Comparison of ENCODE assay signal across 15 cellular contexts in genomic region chr22:26667140-26667539, GRCh38. TPM values are rescaled to one million over a fixed set of nuclear protein-coding genes. Genes with fewer than 3 reads are reported as not detected.
DNase-seq lines count a peak whose midpoint lies in the region; TF ChIP-seq lines count a peak whose summit lies in the region.
"Had no signal": no experiment of that assay in that cellular context is flagged by ENCODE, and none has a peak within 500 bp of the region (broad histone marks: within the 10 kb centered on the region; RNA-seq: fewer than 3 reads in every experiment).

No MANE protein-coding gene starts in this region.

- H3K9me3 ChIP-seq in BLaER1 treated with 17β-estradiol and CSF1 and Interleukin-3, amounts not matched to agents 10 nM and 100 nM (replicated peaks in 1 of 11): no peaks in the 10 kb centered on the region
- no peaks in the 10 kb centered on the region for H3K9me3 ChIP-seq in mesenchymal stem cell (ENCODE audit: control insufficient read depth, low read length)

- H2BK15ac ChIP-seq in mesenchymal stem cell (ENCODE audit: low read depth, poor library complexity, severe bottlenecking): no peak overlapping the region

- peak overlapping the region in 9 of 11 experiments; percentile 2 to 99 (median 17); a peak in 9 of 22 replicates for H3K4me2 ChIP-seq in BLaER1 treated with 17β-estradiol and CSF1 and Interleukin-3, amounts not matched to agents 10 nM and 100 nM
- no peak overlapping the region for H3K4me2 ChIP-seq in mesenchymal stem cell (ENCODE audit: low read length, poor library complexity, severe bottlenecking)

- H3K36me3 Mint-ChIP-seq in activated CD4-positive, alpha-beta memory T cell treated with anti-CD3 and anti-CD28 coated beads, Interleukin-2, amount 10 ng/mL, durations not matched to agents 7 days and 5 days (ENCODE audit: low read depth): peaks cover 80% of the 10 kb centered on the region
- H3K36me3 Mint-ChIP-seq in activated CD4-positive, alpha-beta memory T cell treated with anti-CD3 and anti-CD28 coated beads for 36 hours: peaks cover 20% of the 10 kb centered on the region
- peaks cover 38% of the 10 kb centered on the region for H3K36me3 Mint-ChIP-seq in brain

- H3K18ac ChIP-seq in mesenchymal stem cell (ENCODE audit: low read depth in 1 of 2, low read length in 2 of 2): no peak overlapping the region

- no peak overlapping the region for H3K9ac ChIP-seq in BLaER1 treated with 17β-estradiol and CSF1 and Interleukin-3, amounts not matched to agents 10 nM and 100 nM
- H3K9ac ChIP-seq in mesenchymal stem cell (ENCODE audit: low read length): no peak overlapping the region

- peak overlapping the region; percentile 31 for H3K27ac Mint-ChIP-seq in activated CD4-positive, alpha-beta memory T cell treated with anti-CD3 and anti-CD28 coated beads, Interleukin-2, amount 10 ng/mL, durations not matched to agents 7 days and 5 days
- H3K27ac Mint-ChIP-seq in activated CD4-positive, alpha-beta memory T cell treated with anti-CD3 and anti-CD28 coated beads for 36 hours: no peak overlapping the region
- peak overlapping the region in 3 of 5 experiments; percentile 45 to 89 (median 57) for H3K27ac Mint-ChIP-seq in brain
- H3K27ac Mint-ChIP-seq: CD4-positive, alpha-beta T cell had no signal

- no peaks in the 10 kb centered on the region for H4K20me1 ChIP-seq in BLaER1 treated with 17β-estradiol and CSF1 and Interleukin-3, amounts not matched to agents 10 nM and 100 nM

- H2AFZ ChIP-seq in mesenchymal stem cell (ENCODE audit: low read depth, low read length): no peak overlapping the region

- H3K23ac ChIP-seq in mesenchymal stem cell (ENCODE audit: low read length in 2 of 2): no peak overlapping the region

- no peak overlapping the region for H3K14ac ChIP-seq in mesenchymal stem cell (ENCODE audit: low read length in 2 of 2)

- H2BK120ac ChIP-seq in mesenchymal stem cell (ENCODE audit: low read depth, low read length): no peak overlapping the region

- no peak overlapping the region for H3K4ac ChIP-seq in mesenchymal stem cell (ENCODE audit: low read depth in 1 of 2, low read length in 2 of 2)

- peaks cover 50 to 87% (median 74%) of the 10 kb centered on the region in 10 experiments for H3K4me1 ChIP-seq in BLaER1 treated with 17β-estradiol and CSF1 and Interleukin-3, amounts not matched to agents 10 nM and 100 nM
- peaks cover 9% of the 10 kb centered on the region for H3K4me1 ChIP-seq in mesenchymal stem cell (ENCODE audit: control insufficient read depth, insufficient read depth, low read depth, low read length)

- no peaks in the 10 kb centered on the region for H3K79me1 ChIP-seq in mesenchymal stem cell (replicated peaks; ENCODE audit: low read length, poor library complexity, severe bottlenecking)

- no peak overlapping the region for H2BK12ac ChIP-seq in mesenchymal stem cell (ENCODE audit: low read length in 2 of 2)

- no peak overlapping the region for H3K4me3 Mint-ChIP-seq in activated CD4-positive, alpha-beta memory T cell treated with anti-CD3 and anti-CD28 coated beads, Interleukin-2, amount 10 ng/mL, durations not matched to agents 7 days and 5 days
- H3K4me3 Mint-ChIP-seq in activated CD4-positive, alpha-beta memory T cell treated with anti-CD3 and anti-CD28 coated beads for 36 hours: no peak overlapping the region
- no peak overlapping the region for H3K4me3 Mint-ChIP-seq in brain
- H3K4me3 Mint-ChIP-seq: CD4-positive, alpha-beta T cell had no signal

- H3K4me3 ChIP-seq in BLaER1 treated with 17β-estradiol and CSF1 and Interleukin-3, amounts not matched to agents 10 nM and 100 nM: no peak overlapping the region
- no peak overlapping the region for H3K4me3 ChIP-seq in mesenchymal stem cell (ENCODE audit: insufficient read depth in 1 of 2, low read depth in 1 of 2, low read length in 2 of 2)

- no peaks in the 10 kb centered on the region for H3K36me3 ChIP-seq in BLaER1 treated with 17β-estradiol and CSF1 and Interleukin-3, amounts not matched to agents 10 nM and 100 nM
- no peaks in the 10 kb centered on the region for H3K36me3 ChIP-seq in mesenchymal stem cell (ENCODE audit: control insufficient read depth in 1 of 2, insufficient read depth in 2 of 2, low read depth in 1 of 2, low read length in 2 of 2)

- H4K91ac ChIP-seq in mesenchymal stem cell (ENCODE audit: low read length): peak overlapping the region; percentile 83

- H3K27me3 ChIP-seq in BLaER1 treated with 17β-estradiol and CSF1 and Interleukin-3, amounts not matched to agents 10 nM and 100 nM: no peaks in the 10 kb centered on the region
- peaks cover 0 to 6% of the 10 kb centered on the region in 2 experiments for H3K27me3 ChIP-seq in mesenchymal stem cell (ENCODE audit: control insufficient read depth in 1 of 2, insufficient read depth in 1 of 2, low read length in 2 of 2)

- no peaks in the 10 kb centered on the region for H3K27me3 Mint-ChIP-seq in activated CD4-positive, alpha-beta memory T cell treated with anti-CD3 and anti-CD28 coated beads, Interleukin-2, amount 10 ng/mL, durations not matched to agents 7 days and 5 days
- no peaks in the 10 kb centered on the region for H3K27me3 Mint-ChIP-seq in activated CD4-positive, alpha-beta memory T cell treated with anti-CD3 and anti-CD28 coated beads for 36 hours
- no peaks in the 10 kb centered on the region for H3K27me3 Mint-ChIP-seq in brain
- H3K27me3 Mint-ChIP-seq: CD4-positive, alpha-beta T cell had no signal

- H3K9me3 Mint-ChIP-seq in activated CD4-positive, alpha-beta memory T cell treated with anti-CD3 and anti-CD28 coated beads, Interleukin-2, amount 10 ng/mL, durations not matched to agents 7 days and 5 days: no peaks in the 10 kb centered on the region
- no peaks in the 10 kb centered on the region for H3K9me3 Mint-ChIP-seq in activated CD4-positive, alpha-beta memory T cell treated with anti-CD3 and anti-CD28 coated beads for 36 hours
- H3K9me3 Mint-ChIP-seq in brain: no peaks in the 10 kb centered on the region
- H3K9me3 Mint-ChIP-seq: CD4-positive, alpha-beta T cell had no signal

- CTCF ChIA-PET in activated CD4-positive, alpha-beta memory T cell treated with anti-CD3 and anti-CD28 coated beads, Interleukin-2, amount 10 ng/mL, durations not matched to agents 7 days and 5 days (lab: Charles Lee): interaction anchor here (1.0 to 5.1 kb wide), 4 partner anchors 23 to 301 kb away, joined by 4 to 47 read pairs (median 10); partner anchors contain the start of genes HPS4 and SRRD
- CTCF ChIA-PET in activated CD4-positive, alpha-beta memory T cell treated with anti-CD3 and anti-CD28 coated beads for 36 hours (lab: Charles Lee): no interaction called here

- H2AK5ac ChIP-seq in mesenchymal stem cell (ENCODE audit: low read length, severe bottlenecking): no peak overlapping the region

- H3K4me1 Mint-ChIP-seq in activated CD4-positive, alpha-beta memory T cell treated with anti-CD3 and anti-CD28 coated beads, Interleukin-2, amount 10 ng/mL, durations not matched to agents 7 days and 5 days: peaks cover 76% of the 10 kb centered on the region
- H3K4me1 Mint-ChIP-seq in activated CD4-positive, alpha-beta memory T cell treated with anti-CD3 and anti-CD28 coated beads for 36 hours (ENCODE audit: low read depth): peaks cover 66% of the 10 kb centered on the region
- peaks cover 55% of the 10 kb centered on the region for H3K4me1 Mint-ChIP-seq in brain

- no peak overlapping the region for H3K27ac ChIP-seq in BLaER1 treated with 17β-estradiol and CSF1 and Interleukin-3, amounts not matched to agents 10 nM and 100 nM
- no peak overlapping the region for H3K27ac ChIP-seq in mesenchymal stem cell (ENCODE audit: low read length, poor library complexity, severe bottlenecking)

- H4K8ac ChIP-seq in mesenchymal stem cell (ENCODE audit: low read length): no peak overlapping the region

- no peak for DNase-seq in activated CD4-positive, alpha-beta memory T cell treated with anti-CD3 and anti-CD28 coated beads, Interleukin-2, amount 10 ng/mL, durations not matched to agents 7 days and 5 days
- DNase-seq in activated CD4-positive, alpha-beta memory T cell treated with anti-CD3 and anti-CD28 coated beads for 36 hours: no peak
- no peak for DNase-seq in mesenchymal stem cell
- no peak for DNase-seq in NOMO-1 treated with DMSO at 0.1 percent for 48 hours (lab: John Stamatoyannopoulos, UW; ENCODE audit: unreplicated experiment)
- DNase-seq in NCI-H226: no peak
- no peak for DNase-seq in NCI-H2107 (lab: John Stamatoyannopoulos, UW)
- DNase-seq: CD4-positive, alpha-beta T cell; KBM-7; NCI-H146; NCI-H510A had no signal

- intact Hi-C loops in activated CD4-positive, alpha-beta memory T cell treated with anti-CD3 and anti-CD28 coated beads for 36 hours (cut with micrococcal nuclease): no loop called here

- H2BK5ac ChIP-seq in mesenchymal stem cell (ENCODE audit: low read depth, low read length, poor library complexity, severe bottlenecking): no peak overlapping the region

- TF ChIP-seq CTCF in brain (conservative IDR thresholded peaks at IDR 0.05): no peak

- POLR2A ChIA-PET in activated CD4-positive, alpha-beta memory T cell treated with anti-CD3 and anti-CD28 coated beads, Interleukin-2, amount 10 ng/mL, durations not matched to agents 7 days and 5 days (lab: Charles Lee): interaction anchor here (0.6 to 2.8 kb wide), 3 partner anchors 155 to 183 kb away, joined by 3 to 13 read pairs (median 11); partner anchors contain the start of genes HPS4, SRRD and TFIP11
- POLR2A ChIA-PET in activated CD4-positive, alpha-beta memory T cell treated with anti-CD3 and anti-CD28 coated beads for 36 hours (lab: Charles Lee): no interaction called here

- WGBS in mesenchymal stem cell: 80% methylated on average over 7 of the region's 13 CpGs

RNA-seq across cellular contexts. Expression of gene MIAT, which starts 9.8 kb away (rescaled TPM):
- 100 to 1,000 TPM; 185 to 186 TPM for total RNA-seq in activated CD4-positive, alpha-beta memory T cell treated with anti-CD3 and anti-CD28 coated beads, Interleukin-2, amount 10 ng/mL, durations not matched to agents 7 days and 5 days
- total RNA-seq in activated CD4-positive, alpha-beta memory T cell treated with anti-CD3 and anti-CD28 coated beads for 36 hours: 10 to 100 TPM; 52.3 to 58.7 TPM
- 12.9 TPM for polyA plus RNA-seq in brain (ENCODE audit: insufficient read depth, low read depth, low replicate concordance)
- polyA plus RNA-seq in mesenchymal stem cell (2013, experiment 1 of 2): 0.08 TPM
- polyA plus RNA-seq in mesenchymal stem cell (2013, experiment 2 of 2): 0.14 TPM

RNA-seq across cellular contexts. Expression of gene CRYBA4, which starts 45.4 kb away (rescaled TPM):
- total RNA-seq in activated CD4-positive, alpha-beta memory T cell treated with anti-CD3 and anti-CD28 coated beads, Interleukin-2, amount 10 ng/mL, durations not matched to agents 7 days and 5 days: under 1 TPM in 1 of 2 experiments, not detected in 1; 0.48 TPM
- under 1 TPM in 1 of 2 experiments, not detected in 1; 0.36 TPM for total RNA-seq in activated CD4-positive, alpha-beta memory T cell treated with anti-CD3 and anti-CD28 coated beads for 36 hours
- not detected for polyA plus RNA-seq in brain (ENCODE audit: insufficient read depth, low read depth, low replicate concordance)
- not detected for polyA plus RNA-seq in mesenchymal stem cell (2013, experiment 1 of 2)
- polyA plus RNA-seq in mesenchymal stem cell (2013, experiment 2 of 2): not detected
- total RNA-seq: A172; CD4-positive, alpha-beta T cell; H4; RPMI7951 had no signal

RNA-seq across cellular contexts. Expression of gene CRYBB1, which starts 49.3 kb away (rescaled TPM):
- 1 to 10 TPM in 1 of 2 experiments, under 1 TPM in 1; 0.65 to 1.2 TPM for total RNA-seq in activated CD4-positive, alpha-beta memory T cell treated with anti-CD3 and anti-CD28 coated beads, Interleukin-2, amount 10 ng/mL, durations not matched to agents 7 days and 5 days
- under 1 TPM in 1 of 2 experiments, not detected in 1; 0.48 TPM for total RNA-seq in activated CD4-positive, alpha-beta memory T cell treated with anti-CD3 and anti-CD28 coated beads for 36 hours
- 7.1 TPM for polyA plus RNA-seq in brain (ENCODE audit: insufficient read depth, low read depth, low replicate concordance)
- not detected for polyA plus RNA-seq in mesenchymal stem cell (2013, experiment 1 of 2)
- not detected for polyA plus RNA-seq in mesenchymal stem cell (2013, experiment 2 of 2)
- total RNA-seq: A172; CD4-positive, alpha-beta T cell; H4 had no signal
